In genomic region chr13:33375421-33375820, GRCh38 we compare ENCODE assay signal across 17 cellular contexts.
DNase-seq lines count a peak whose midpoint lies in the region; TF ChIP-seq lines count a peak whose summit lies in the region.
"Had no signal": no experiment of that assay in that cellular context is flagged by ENCODE, and none has a peak within 500 bp of the region (broad histone marks: within the 10 kb centered on the region; RNA-seq: fewer than 3 reads in every experiment).

No MANE protein-coding gene starts in this region.

- no peaks in the 10 kb centered on the region for H3K27me3 ChIP-seq in H7 (ENCODE audit: control insufficient read depth, insufficient read depth, low read length)

- H3K4me1 Mint-ChIP-seq in HFFc6 (ENCODE audit: low read depth) (peaks cover 6% of the 10 kb centered on the region), endothelial cell (ENCODE audit: unreplicated experiment) (peaks cover 10% of the 10 kb centered on the region)
- no peaks in the 10 kb centered on the region for H3K4me1 Mint-ChIP-seq in activated CD4-positive, alpha-beta T cell treated with anti-CD3 and anti-CD28 coated beads, Interleukin-2, amount 10 ng/mL, durations not matched to agents 24 days and 14 days

- 0 out of 2 replicates have a peak, but pooled peaks have one; percentile 11 for TF ChIP-seq CTCF in HFFc6 (IDR thresholded peaks at IDR 0.05)
- TF ChIP-seq CTCF in NB4 (IDR thresholded peaks at IDR 0.05; ENCODE audit: low read depth, low read length), result no peak
- TF ChIP-seq CTCF in endothelial cell (IDR thresholded peaks at IDR 0.05; ENCODE audit: unreplicated experiment), result no peak

- intact Hi-C loops in activated CD4-positive, alpha-beta T cell treated with anti-CD3 and anti-CD28 coated beads, Interleukin-2, amount 10 ng/mL, durations not matched to agents 24 days and 14 days (cut with micrococcal nuclease), result no loop called here

- H3K36me3 ChIP-seq in H7 (replicated peaks; ENCODE audit: control insufficient read depth, insufficient read depth, low read length), result no peaks in the 10 kb centered on the region
- H3K36me3 ChIP-seq: HAP-1 had no signal

- H3K4me3 ChIP-seq in NB4 (ENCODE audit: low read depth, low read length) (no peak overlapping the region), H7 (ENCODE audit: insufficient read depth, low read depth, low read length) (no peak overlapping the region)
- H3K4me3 ChIP-seq: HAP-1, K562 had no signal

- no peaks in the 10 kb centered on the region for H3K36me3 Mint-ChIP-seq in HFFc6 (ENCODE audit: low read depth)
- H3K36me3 Mint-ChIP-seq in endothelial cell (ENCODE audit: low read depth, unreplicated experiment), result no peaks in the 10 kb centered on the region
- H3K36me3 Mint-ChIP-seq in activated CD4-positive, alpha-beta T cell treated with anti-CD3 and anti-CD28 coated beads, Interleukin-2, amount 10 ng/mL, durations not matched to agents 24 days and 14 days (ENCODE audit: low read depth), result no peaks in the 10 kb centered on the region

- H3K4me3 Mint-ChIP-seq in HFFc6, result no peak overlapping the region
- H3K4me3 Mint-ChIP-seq in endothelial cell (ENCODE audit: unreplicated experiment), result no peak overlapping the region
- no peak overlapping the region for H3K4me3 Mint-ChIP-seq in activated CD4-positive, alpha-beta T cell treated with anti-CD3 and anti-CD28 coated beads, Interleukin-2, amount 10 ng/mL, durations not matched to agents 24 days and 14 days

- TF ChIP-seq POLR2A in NB4 (IDR thresholded peaks at IDR 0.05; ENCODE audit: extremely low read depth, insufficient read length), result no peak

- H3K27me3 Mint-ChIP-seq in HFFc6 (ENCODE audit: insufficient read depth), result peaks cover 1% of the 10 kb centered on the region; the same call in 1 of the 2 replicates
- H3K27me3 Mint-ChIP-seq in endothelial cell (ENCODE audit: unreplicated experiment), result peaks cover 1% of the 10 kb centered on the region
- peaks cover 1% of the 10 kb centered on the region for H3K27me3 Mint-ChIP-seq in activated CD4-positive, alpha-beta T cell treated with anti-CD3 and anti-CD28 coated beads, Interleukin-2, amount 10 ng/mL, durations not matched to agents 24 days and 14 days

- H3K9me3 Mint-ChIP-seq in HFFc6, result no peaks in the 10 kb centered on the region
- no peaks in the 10 kb centered on the region for H3K9me3 Mint-ChIP-seq in endothelial cell (ENCODE audit: unreplicated experiment)
- H3K9me3 Mint-ChIP-seq in activated CD4-positive, alpha-beta T cell treated with anti-CD3 and anti-CD28 coated beads, Interleukin-2, amount 10 ng/mL, durations not matched to agents 24 days and 14 days, result no peaks in the 10 kb centered on the region

- DNase-seq in ELR (ENCODE audit: low read depth) (peak; percentile 3), HFFc6 (no peak), NB4 (ENCODE audit: low read depth) (peak; percentile 22), endothelial cell (ENCODE audit: low spot score) (no peak), H7 (no peak), T-helper 9 cell (no peak)
- DNase-seq in activated CD4-positive, alpha-beta T cell treated with anti-CD3 and anti-CD28 coated beads, Interleukin-2, amount 10 ng/mL, durations not matched to agents 24 days and 14 days, result no peak
- DNase-seq: DND-41, GF-D8, NCI-H1048, NCI-H1436 treated with DMSO at 0.1 percent for 48 hours, NCI-H2029 treated with DMSO at 0.1 percent for 48 hours, NCI-H446 treated with DMSO at 0.1 percent for 48 hours, NCI-H82, T-helper 1 cell had no signal

- H3K27ac Mint-ChIP-seq in HFFc6, result no peak overlapping the region
- peak overlapping the region; percentile 58 for H3K27ac Mint-ChIP-seq in endothelial cell (ENCODE audit: unreplicated experiment)
- no peak overlapping the region for H3K27ac Mint-ChIP-seq in activated CD4-positive, alpha-beta T cell treated with anti-CD3 and anti-CD28 coated beads, Interleukin-2, amount 10 ng/mL, durations not matched to agents 24 days and 14 days

Comparison
In these comparisons a context has a peak if more than half of its experiments do, and no peak if none do; other contexts are left out.
1. DNase-seq: peak in ELR (single experiment) and NB4 (single experiment); none in HFFc6 (single experiment), endothelial cell (single experiment), H7 (single experiment), activated CD4-positive, alpha-beta T cell treated with anti-CD3 and anti-CD28 coated beads, Interleukin-2, amount 10 ng/mL, durations not matched to agents 24 days and 14 days (single experiment) and T-helper 9 cell (single experiment).